29 cellular contexts compared by ENCODE assay signal in genomic region chr18:50250935-50251334, GRCh38. TPM values are rescaled to one million over a fixed set of nuclear protein-coding genes. Genes with fewer than 3 reads are reported as not detected.
"Had no signal": no experiment of that assay in that cellular context is flagged by ENCODE, and none has a peak within 500 bp of the region (broad histone marks: within the 10 kb centered on the region; RNA-seq: fewer than 3 reads in every experiment).

No MANE protein-coding gene starts in this region.

- H3K79me2 ChIP-seq: hepatocyte had no signal

- H3K4me1 Mint-ChIP-seq: mesothelial cell of epicardium, neural crest cell had no signal

- H3K4me2 ChIP-seq: hepatocyte had no signal

- H3K4me1 ChIP-seq: left ventricle myocardium inferior, pancreas, prostate gland, sigmoid colon, spleen, suprapubic skin, tibial artery, upper lobe of right lung had no signal

- H3K36me3 Mint-ChIP-seq: mesothelial cell of epicardium; natural killer cell treated with Interleukin-12 subunit alpha and Interleukin-12 subunit beta and Interleukin-15 and Interleukin-18, amount 100 ng/mL, for 72 hours; stimulated activated effector memory CD8-positive, alpha-beta T cell treated with anti-CD3 and anti-CD28 coated beads, Interleukin-12 subunit alpha, Interleukin-12 subunit beta, amount 100 ng/mL, for 72 hours had no signal

- H3K9me3 ChIP-seq: left ventricle myocardium inferior, pancreas, prostate gland, sigmoid colon, spleen, suprapubic skin, thoracic aorta, tibial artery, upper lobe of right lung had no signal

- H2AFZ ChIP-seq: hepatocyte had no signal

- H3K9me3 Mint-ChIP-seq: naive thymus-derived CD4-positive, alpha-beta T cell; natural killer cell treated with Interleukin-12 subunit alpha and Interleukin-12 subunit beta and Interleukin-15 and Interleukin-18, amount 100 ng/mL, for 72 hours; neural crest cell; stimulated activated effector memory CD8-positive, alpha-beta T cell treated with anti-CD3 and anti-CD28 coated beads, Interleukin-12 subunit alpha, Interleukin-12 subunit beta, amount 100 ng/mL, for 72 hours; stimulated activated naive CD8-positive, alpha-beta T cell treated with anti-CD3 and anti-CD28 coated beads, Interleukin-15, Interleukin-2, amounts not matched to agents 100 ng/mL and 50 ng/mL, for 24 hours had no signal

- H3K27me3 Mint-ChIP-seq: stimulated activated naive CD8-positive, alpha-beta T cell treated with anti-CD3 and anti-CD28 coated beads, Interleukin-15, Interleukin-2, amounts not matched to agents 100 ng/mL and 50 ng/mL, for 24 hours had no signal

- H3K27ac ChIP-seq: hepatocyte, left ventricle myocardium inferior, pancreas, prostate gland, sigmoid colon, spleen, suprapubic skin, thoracic aorta, tibial artery, upper lobe of right lung had no signal

- H3K4me3 ChIP-seq: hepatocyte, left ventricle myocardium inferior, lung, pancreas, prostate gland, sigmoid colon, spleen, suprapubic skin, thoracic aorta, tibial artery, upper lobe of right lung had no signal

- ATAC-seq: naive thymus-derived CD4-positive, alpha-beta T cell; natural killer cell treated with Interleukin-12 subunit alpha and Interleukin-12 subunit beta and Interleukin-15 and Interleukin-18, amount 100 ng/mL, for 72 hours; pancreas; right cardiac atrium; stimulated activated effector memory CD8-positive, alpha-beta T cell treated with anti-CD3 and anti-CD28 coated beads, Interleukin-12 subunit alpha, Interleukin-12 subunit beta, amount 100 ng/mL, for 72 hours; upper lobe of right lung had no signal

- H3K36me3 ChIP-seq: left ventricle myocardium inferior, pancreas, prostate gland, sigmoid colon, spleen, suprapubic skin, thoracic aorta, tibial artery, upper lobe of right lung had no signal

- H3K4me3 Mint-ChIP-seq: mesothelial cell of epicardium; naive thymus-derived CD4-positive, alpha-beta T cell; natural killer cell treated with Interleukin-12 subunit alpha and Interleukin-12 subunit beta and Interleukin-15 and Interleukin-18, amount 100 ng/mL, for 72 hours; neural crest cell; stimulated activated effector memory CD8-positive, alpha-beta T cell treated with anti-CD3 and anti-CD28 coated beads, Interleukin-12 subunit alpha, Interleukin-12 subunit beta, amount 100 ng/mL, for 72 hours; stimulated activated naive CD8-positive, alpha-beta T cell treated with anti-CD3 and anti-CD28 coated beads, Interleukin-15, Interleukin-2, amounts not matched to agents 100 ng/mL and 50 ng/mL, for 24 hours had no signal

- DNase-seq: islet precursor cell; left ventricle myocardium inferior; mesendoderm; naive thymus-derived CD4-positive, alpha-beta T cell; nucleus accumbens; pancreas; posterior cingulate gyrus; retina; right cardiac atrium; sigmoid colon; small intestine; spleen; stimulated activated CD4-positive, alpha-beta T cell treated with anti-CD3 and anti-CD28 coated beads, Interleukin-4, amount 100 ng/mL, for 24 hours; stimulated activated naive CD4-positive, alpha-beta T cell; tibial artery; trophoblast cell; upper lobe of right lung had no signal

- H3K27me3 ChIP-seq: hepatocyte, pancreas, sigmoid colon, spleen, suprapubic skin, tibial artery, upper lobe of right lung had no signal

- H3K27ac Mint-ChIP-seq: mesothelial cell of epicardium; natural killer cell treated with Interleukin-12 subunit alpha and Interleukin-12 subunit beta and Interleukin-15 and Interleukin-18, amount 100 ng/mL, for 72 hours; stimulated activated effector memory CD8-positive, alpha-beta T cell treated with anti-CD3 and anti-CD28 coated beads, Interleukin-12 subunit alpha, Interleukin-12 subunit beta, amount 100 ng/mL, for 72 hours; stimulated activated naive CD8-positive, alpha-beta T cell treated with anti-CD3 and anti-CD28 coated beads, Interleukin-15, Interleukin-2, amounts not matched to agents 100 ng/mL and 50 ng/mL, for 24 hours had no signal

- FAIRE-seq: pancreas, small intestine, urothelium cell line had no signal

RNA-seq across cellular contexts. Expression of gene CFAP53, which starts 15.4 kb away (rescaled TPM):
- total RNA-seq: mononuclear cell, upper lobe of right lung had no signal

RNA-seq across cellular contexts. Expression of gene MYO5B, which starts 56.0 kb away (rescaled TPM):
- total RNA-seq: naive thymus-derived CD4-positive, alpha-beta T cell; natural killer cell treated with Interleukin-12 subunit alpha and Interleukin-12 subunit beta and Interleukin-15 and Interleukin-18, amount 100 ng/mL, for 72 hours had no signal
